17 cellular contexts compared by ENCODE assay signal in the genomic region with DNA sequence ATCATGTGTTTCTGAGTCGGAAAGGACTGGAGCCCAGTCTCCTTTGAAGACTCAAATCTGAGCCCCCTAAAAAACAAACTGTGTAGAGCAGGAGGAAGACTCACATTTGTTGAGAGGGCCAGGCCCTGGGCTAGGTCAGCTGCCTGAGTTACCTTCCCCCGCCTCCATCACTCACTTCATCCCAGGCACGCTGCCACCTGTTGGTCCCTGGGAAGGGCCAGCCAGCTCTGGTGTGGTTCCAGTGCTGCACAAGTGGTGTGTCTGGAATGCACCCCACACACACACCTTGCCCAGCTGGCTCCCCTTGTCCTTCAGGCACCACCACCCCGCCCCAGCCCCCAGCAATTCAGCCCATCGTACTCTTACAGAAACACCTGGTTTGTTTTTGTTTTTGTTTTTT. TPM values are rescaled to one million over a fixed set of nuclear protein-coding genes. Genes with fewer than 3 reads are reported as not detected.
DNase-seq lines count a peak whose midpoint lies in the region; ATAC-seq and TF ChIP-seq lines count a peak whose summit lies in the region.
"Had no signal": no experiment of that assay in that cellular context is flagged by ENCODE, and none has a peak within 500 bp of the region (broad histone marks: within the 10 kb centered on the region; RNA-seq: fewer than 3 reads in every experiment).

No MANE protein-coding gene starts in this region.

- H3K4me2 ChIP-seq in GM23338, result no peak overlapping the region
- no peak overlapping the region for H3K4me2 ChIP-seq in PC-3 (ENCODE audit: low read length)

- no peaks in the 10 kb centered on the region for H3K27me3 ChIP-seq in GM23338 (ENCODE audit: insufficient read depth)
- no peaks in the 10 kb centered on the region for H3K27me3 ChIP-seq in PC-3 (ENCODE audit: low read length)
- no peaks in the 10 kb centered on the region for H3K27me3 ChIP-seq in esophagus squamous epithelium
- H3K27me3 ChIP-seq in A673 (replicated peaks; ENCODE audit: insufficient read depth, low read depth, low read length, poor library complexity), result no peaks in the 10 kb centered on the region
- H3K27me3 ChIP-seq: SJSA1 had no signal

- no peak overlapping the region for H3K9ac ChIP-seq in PC-3 (ENCODE audit: low read length)

- H3K9me2 ChIP-seq in GM23338 (ENCODE audit: insufficient read depth) (no peaks in the 10 kb centered on the region), PC-3 (replicated peaks; ENCODE audit: low read length) (no peaks in the 10 kb centered on the region)

- no peak for TF ChIP-seq POLR2A in esophagus squamous epithelium (IDR thresholded peaks at IDR 0.05)

- H3K4me3 Mint-ChIP-seq in GM23338, result no peak overlapping the region
- H3K4me3 Mint-ChIP-seq: activated T-cell treated with anti-CD3 and anti-CD28 coated beads, Interleukin-2, amount 50 U/mL, for 24 hours; effector memory CD8-positive, alpha-beta T cell; stimulated activated naive CD8-positive, alpha-beta T cell treated with anti-CD3 and anti-CD28 coated beads, Interleukin-15, Interleukin-2, amounts not matched to agents 100 ng/mL and 50 ng/mL, for 24 hours had no signal

- H3K4me3 ChIP-seq in GM23338, result no peak overlapping the region
- H3K4me3 ChIP-seq in PC-3 (ENCODE audit: low read length), result no peak overlapping the region
- no peak overlapping the region for H3K4me3 ChIP-seq in esophagus squamous epithelium
- no peak overlapping the region for H3K4me3 ChIP-seq in A673 (ENCODE audit: low read depth, low read length, poor library complexity, severe bottlenecking)
- H3K4me3 ChIP-seq: SJSA1 had no signal

- DNase-seq in GM23338 (ENCODE audit: low spot score) (peak; percentile 49), PC-3 (peak; percentile 45), esophagus squamous epithelium (lab: John Stamatoyannopoulos, UW) (no peak), myocyte (ENCODE audit: low read depth) (peak; percentile 81), activated gamma-delta T cell (lab: John Stamatoyannopoulos, UW) (no peak), A673 (ENCODE audit: low spot score) (no peak)
- DNase-seq: activated T-cell treated with anti-CD3 and anti-CD28 coated beads, Interleukin-2, amount 50 U/mL, for 24 hours; aorta; effector memory CD8-positive, alpha-beta T cell; head of caudate nucleus; stimulated activated CD4-positive, alpha-beta T cell treated with anti-CD3 and anti-CD28 coated beads, Interleukin-4, amount 100 ng/mL, for 4 hours had no signal

- H3K79me2 ChIP-seq in GM23338 (replicated peaks; ENCODE audit: insufficient read depth) (peaks cover 5% of the 10 kb centered on the region; the same call in 1 of the 2 replicates), PC-3 (ENCODE audit: low read length) (no peaks in the 10 kb centered on the region)

- H3K9me3 ChIP-seq in PC-3 (ENCODE audit: low read length), result no peaks in the 10 kb centered on the region
- H3K9me3 ChIP-seq in esophagus squamous epithelium, result no peaks in the 10 kb centered on the region
- no peaks in the 10 kb centered on the region for H3K9me3 ChIP-seq in A673 (ENCODE audit: low read depth, low read length, poor library complexity, severe bottlenecking)
- H3K9me3 ChIP-seq: SJSA1 had no signal

- peaks cover 48% of the 10 kb centered on the region for H3K36me3 Mint-ChIP-seq in GM23338 (ENCODE audit: low read depth)

- H3K4me1 ChIP-seq in GM23338 (ENCODE audit: insufficient read depth) (no peaks in the 10 kb centered on the region), PC-3 (ENCODE audit: insufficient read depth, low read length) (no peaks in the 10 kb centered on the region), esophagus squamous epithelium (peaks cover 0 to 23% (median 0%) of the 10 kb centered on the region in 3 donors), A673 (ENCODE audit: insufficient read depth, low read length, poor library complexity, severe bottlenecking) (no peaks in the 10 kb centered on the region)
- H3K4me1 ChIP-seq: SJSA1 had no signal

- H3K27ac ChIP-seq in GM23338 (ENCODE audit: low read depth) (no peak overlapping the region), PC-3 (ENCODE audit: low read length) (no peak overlapping the region), esophagus squamous epithelium (peak overlapping the region in 3 of 4 donors; percentile 35 to 64 (median 59)), A673 (ENCODE audit: low read depth, low read length, poor library complexity, severe bottlenecking) (no peak overlapping the region)
- H3K27ac ChIP-seq: HL-60, SJSA1 had no signal

- intact Hi-C loops in PC-3 (cut with micrococcal nuclease), result no loop called here
- intact Hi-C loops in esophagus squamous epithelium (cut with DNase I), result no loop called here
- intact Hi-C loops in A673 (cut with micrococcal nuclease; ENCODE audit: unreplicated experiment), result no loop called here

- CTCF ChIA-PET in PC-3 (lab: Charles Lee), result interaction anchor here (0.5 kb wide), 1 partner anchor 143 kb away, joined by 4 read pairs; no protein-coding TSS in a partner anchor
- CTCF ChIA-PET in A673 (lab: Charles Lee), result no interaction called here

- H4K20me1 ChIP-seq in GM23338 (replicated peaks; ENCODE audit: insufficient read depth) (no peaks in the 10 kb centered on the region; the same call in 1 of the 2 replicates), PC-3 (ENCODE audit: low read length) (no peaks in the 10 kb centered on the region)

- peaks cover 8% of the 10 kb centered on the region for H3K27me3 Mint-ChIP-seq in GM23338 (ENCODE audit: insufficient read depth, low read depth, poor library complexity)
- H3K27me3 Mint-ChIP-seq: activated T-cell treated with anti-CD3 and anti-CD28 coated beads, Interleukin-2, amount 50 U/mL, for 24 hours; effector memory CD8-positive, alpha-beta T cell; stimulated activated naive CD8-positive, alpha-beta T cell treated with anti-CD3 and anti-CD28 coated beads, Interleukin-15, Interleukin-2, amounts not matched to agents 100 ng/mL and 50 ng/mL, for 24 hours had no signal

- WGBS in esophagus squamous epithelium, 2 donors, result 74 to 88% methylated on average over 4 to 5 of the region's 5 CpGs

- POLR2A ChIA-PET in PC-3 (lab: Charles Lee; ENCODE audit: unreplicated experiment), result no interaction called here
- POLR2A ChIA-PET in A673 (lab: Charles Lee; ENCODE audit: low non-redundant PET), result interaction anchor here (0.7 kb wide), 1 partner anchor 13 kb away, joined by 4 read pairs; no protein-coding TSS in a partner anchor

- BruUV-seq in PC-3 (replicated peaks; lab: Mats Ljungman, UMichigan) (no TSS peak), A673 (replicated peaks; lab: Mats Ljungman, UMichigan) (no TSS peak)

- H3K4me1 Mint-ChIP-seq in GM23338, result peaks cover 2% of the 10 kb centered on the region; the same call in 1 of the 3 replicates

- ATAC-seq in GM23338, result peak; percentile 84
- ATAC-seq in PC-3, result peak; percentile 84
- no peak for ATAC-seq in HG02970 (IDR thresholded peaks at IDR 0.05; ENCODE audit: low FRiP score, unreplicated experiment)
- ATAC-seq in HG03039 (IDR thresholded peaks at IDR 0.05; ENCODE audit: unreplicated experiment), result no peak
- ATAC-seq: activated CD4-positive, CD25-positive, alpha-beta regulatory T cell treated with anti-CD3 and anti-CD28 coated beads, Interleukin-2, amount 50 U/mL, for 24 hours; effector memory CD8-positive, alpha-beta T cell had no signal

- peak in 1 of 2 experiments; percentile 50; a peak in 2 of 4 replicates for TF ChIP-seq CTCF in GM23338 (conservative IDR thresholded peaks at IDR 0.05; ENCODE audit: low read depth in 2 of 2)
- TF ChIP-seq CTCF in PC-3 (conservative IDR thresholded peaks at IDR 0.05; ENCODE audit: low read depth, low read length), result peak; percentile 49
- TF ChIP-seq CTCF in esophagus squamous epithelium (IDR thresholded peaks at IDR 0.05), result no peak
- TF ChIP-seq CTCF in A673 (conservative IDR thresholded peaks at IDR 0.05; ENCODE audit: low read depth, low read length), result no peak

- H3K36me3 ChIP-seq in GM23338 (ENCODE audit: insufficient read depth), result peaks cover 10% of the 10 kb centered on the region
- H3K36me3 ChIP-seq in PC-3 (ENCODE audit: low read depth, low read length), result peaks cover 21% of the 10 kb centered on the region
- H3K36me3 ChIP-seq in esophagus squamous epithelium, result peaks cover 7 to 95% (median 28%) of the 10 kb centered on the region in 3 donors
- peaks cover 76% of the 10 kb centered on the region for H3K36me3 ChIP-seq in A673 (ENCODE audit: insufficient read depth, low read length, poor library complexity, severe bottlenecking)

- H3F3A ChIP-seq in GM23338 (replicated peaks; ENCODE audit: low read depth) (no peaks in the 10 kb centered on the region), PC-3 (ENCODE audit: low read length, unreplicated experiment) (no peaks in the 10 kb centered on the region)

- no peak overlapping the region; the same call in 1 of the 2 replicates for H3K27ac Mint-ChIP-seq in GM23338
- H3K27ac Mint-ChIP-seq: activated T-cell treated with anti-CD3 and anti-CD28 coated beads, Interleukin-2, amount 50 U/mL, for 24 hours; stimulated activated naive CD8-positive, alpha-beta T cell treated with anti-CD3 and anti-CD28 coated beads, Interleukin-15, Interleukin-2, amounts not matched to agents 100 ng/mL and 50 ng/mL, for 24 hours had no signal

- H3K9me3 Mint-ChIP-seq in GM23338, result no peaks in the 10 kb centered on the region
- H3K9me3 Mint-ChIP-seq: activated T-cell treated with anti-CD3 and anti-CD28 coated beads, Interleukin-2, amount 50 U/mL, for 24 hours; effector memory CD8-positive, alpha-beta T cell; stimulated activated naive CD8-positive, alpha-beta T cell treated with anti-CD3 and anti-CD28 coated beads, Interleukin-15, Interleukin-2, amounts not matched to agents 100 ng/mL and 50 ng/mL, for 24 hours had no signal

- H2AFZ ChIP-seq in GM23338 (no peak overlapping the region), PC-3 (ENCODE audit: low read length) (no peak overlapping the region)

RNA-seq across cellular contexts. Expression of a gene that starts 9.0 kb away (rescaled TPM):
- total RNA-seq in GM23338 (2014; rRNA removed; shearing (Covaris generic)), result 29.0 and 40.1 TPM in 2 replicates
- 16.7 and 18.5 TPM in 2 replicates for polyA plus RNA-seq in GM23338 (2016; fragmentation: Nextera tagmentation; extraction: Ambion mirVana)
- total RNA-seq in PC-3 (2014; rRNA removed), result 47.8 and 52.2 TPM in 2 replicates
- total RNA-seq in esophagus squamous epithelium, result 10 to 100 TPM; 38.9 to 62.6 (median 46.4) TPM
- total RNA-seq in myocyte, result 28.0 and 44.9 TPM in 2 replicates
- polyA plus RNA-seq in myocyte (2012), result 22.5 TPM
- total RNA-seq in A673 (2021), result 45.4 and 56.0 TPM in 2 replicates

RNA-seq across cellular contexts. Expression of a gene that starts 9.3 kb away (rescaled TPM):
- total RNA-seq in GM23338 (2014; rRNA removed; shearing (Covaris generic)), result 24.7 and 41.6 TPM in 2 replicates
- polyA plus RNA-seq in GM23338 (2016; fragmentation: Nextera tagmentation; extraction: Ambion mirVana), result 36.7 and 38.5 TPM in 2 replicates
- total RNA-seq in PC-3 (2014; rRNA removed) (83.0 and 83.5 TPM in 2 replicates), esophagus squamous epithelium (10 to 100 TPM; 45.2 to 59.5 (median 52.3) TPM), myocyte (68.1 and 70.2 TPM in 2 replicates), A673 (2021) (97.6 and 104 TPM in 2 replicates)
- 66.3 TPM for polyA plus RNA-seq in myocyte (2012)

Comparison
In these comparisons a context has a peak if more than half of its experiments do, and no peak if none do; other contexts are left out.
1. ATAC-seq: peak in GM23338 (single experiment) and PC-3 (single experiment); none in HG02970 (single experiment) and HG03039 (single experiment).
2. DNase-seq: peak in GM23338 (single experiment), PC-3 (single experiment) and myocyte (single experiment); none in esophagus squamous epithelium (single experiment), activated gamma-delta T cell (single experiment) and A673 (single experiment).
3. H3K27ac ChIP-seq: peak in esophagus squamous epithelium (3 of 4); none in GM23338 (single experiment), PC-3 (single experiment) and A673 (single experiment).